Comparison of ENCODE assay signal across 8 cellular contexts in genomic region chr2:229714080-229714735, GRCh38. TPM values are rescaled to one million over a fixed set of nuclear protein-coding genes. Genes with fewer than 3 reads are reported as not detected.
DNase-seq lines count a peak whose midpoint lies in the region; FAIRE-seq and TF ChIP-seq lines count a peak whose summit lies in the region.

A gene with protein sequence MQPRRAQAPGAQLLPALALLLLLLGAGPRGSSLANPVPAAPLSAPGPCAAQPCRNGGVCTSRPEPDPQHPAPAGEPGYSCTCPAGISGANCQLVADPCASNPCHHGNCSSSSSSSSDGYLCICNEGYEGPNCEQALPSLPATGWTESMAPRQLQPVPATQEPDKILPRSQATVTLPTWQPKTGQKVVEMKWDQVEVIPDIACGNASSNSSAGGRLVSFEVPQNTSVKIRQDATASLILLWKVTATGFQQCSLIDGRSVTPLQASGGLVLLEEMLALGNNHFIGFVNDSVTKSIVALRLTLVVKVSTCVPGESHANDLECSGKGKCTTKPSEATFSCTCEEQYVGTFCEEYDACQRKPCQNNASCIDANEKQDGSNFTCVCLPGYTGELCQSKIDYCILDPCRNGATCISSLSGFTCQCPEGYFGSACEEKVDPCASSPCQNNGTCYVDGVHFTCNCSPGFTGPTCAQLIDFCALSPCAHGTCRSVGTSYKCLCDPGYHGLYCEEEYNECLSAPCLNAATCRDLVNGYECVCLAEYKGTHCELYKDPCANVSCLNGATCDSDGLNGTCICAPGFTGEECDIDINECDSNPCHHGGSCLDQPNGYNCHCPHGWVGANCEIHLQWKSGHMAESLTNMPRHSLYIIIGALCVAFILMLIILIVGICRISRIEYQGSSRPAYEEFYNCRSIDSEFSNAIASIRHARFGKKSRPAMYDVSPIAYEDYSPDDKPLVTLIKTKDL (minus strand): TSS chr2:229714555. CDS start chr2:229714423, 132 bp downstream.

- TF ChIP-seq POLR2A in H54 (IDR thresholded peaks at IDR 0.05; ENCODE audit: low read depth, low read length) (peak; percentile 39; the same call in 1 of the 2 replicates), lower leg skin (IDR thresholded peaks at IDR 0.05) (no peak)

- peak within 1 kb of the TSS; percentile 42; the same call in 1 of the 2 replicates for H2AFZ ChIP-seq in MM.1S (ENCODE audit: low read length)

- H3K27me3 ChIP-seq in GM06990 (replicated peaks; ENCODE audit: control insufficient read depth, insufficient read depth, low read length), result peaks cover 2% of the 10 kb centered on the region
- peaks cover 15% of the 10 kb centered on the region for H3K27me3 ChIP-seq in MM.1S (replicated peaks; ENCODE audit: insufficient read depth, low read length)

- TF ChIP-seq CTCF in GM06990 (IDR thresholded peaks at IDR 0.05; ENCODE audit: insufficient read depth, low read length, poor library complexity, severe bottlenecking), result no peak
- no peak for TF ChIP-seq CTCF in MM.1S (IDR thresholded peaks at IDR 0.05; ENCODE audit: low read length)
- TF ChIP-seq CTCF in lower leg skin (IDR thresholded peaks at IDR 0.05), result no peak

- no peaks in the 10 kb centered on the region for H3K9me3 ChIP-seq in MM.1S (replicated peaks; ENCODE audit: insufficient read depth, low read length)

- H3K27ac ChIP-seq in MM.1S (ENCODE audit: low read length) (no peak within 1 kb of the TSS), cingulate gyrus (ENCODE audit: low read depth, low read length) (peak within 1 kb of the TSS; percentile 72)

- intact Hi-C loops in lower leg skin (cut with DNase I; ENCODE audit: low total_unique reads), result no loop called here

- no peaks in the 10 kb centered on the region for H3K9me2 ChIP-seq in MM.1S (replicated peaks; ENCODE audit: insufficient read depth, low read length)

- no peaks in the 10 kb centered on the region for H4K20me1 ChIP-seq in MM.1S (ENCODE audit: insufficient read depth, low read length)

- H3K36me3 ChIP-seq in GM06990 (ENCODE audit: control insufficient read depth, insufficient read depth, low read length) (no peaks in the 10 kb centered on the region), MM.1S (replicated peaks; ENCODE audit: insufficient read depth, low read length) (no peaks in the 10 kb centered on the region)

- H3K4me3 ChIP-seq in GM06990 (replicated peaks; ENCODE audit: low read depth, low read length) (peak within 1 kb of the TSS; percentile 45), MM.1S (ENCODE audit: low read length) (peak within 1 kb of the TSS; percentile 63), lower leg skin (ENCODE audit: low read depth, poor library complexity, severe bottlenecking) (peak within 1 kb of the TSS; percentile 23)

- H3F3A ChIP-seq in MM.1S (ENCODE audit: insufficient read depth, low read length), result no peaks in the 10 kb centered on the region

- no peak for FAIRE-seq in H54 (lab: Jason Lieb, UNC)

- WGBS in lower leg skin, 2 donors, result 2% methylated on average over 45 of the region's 84 CpGs; no CpG with 5 or more reads in 1 of the 2 donors

- no peaks in the 10 kb centered on the region for H3K4me1 ChIP-seq in MM.1S (ENCODE audit: low read length)

- H3K79me2 ChIP-seq in MM.1S (ENCODE audit: low read length), result no peaks in the 10 kb centered on the region

- DNase-seq in GM06990 (ENCODE audit: extremely low read depth, insufficient read length), result peak; percentile 48
- DNase-seq in H54 (ENCODE audit: insufficient read length, low spot score), result peak; percentile 70
- DNase-seq in MM.1S, result peak; percentile 67
- peak in 3 of 4 experiments; percentile 6 to 15 (median 9) for DNase-seq in activated CD4-positive, CD25-positive, alpha-beta regulatory T cell (lab: John Stamatoyannopoulos, UW)
- DNase-seq in lower leg skin (ENCODE audit: low spot score in 2 of 2), result no peak
- peak; percentile 19 for DNase-seq in stimulated activated naive CD4-positive, alpha-beta T cell treated with Interleukin-2 at 50 U/mL for 16 hours (lab: John Stamatoyannopoulos, UW)
- no peak for DNase-seq in NCI-H1048 (lab: John Stamatoyannopoulos, UW)

- no peak within 1 kb of the TSS for H3K9ac ChIP-seq in MM.1S (ENCODE audit: low read length)

- peak within 1 kb of the TSS; percentile 96 for H3K4me2 ChIP-seq in MM.1S (ENCODE audit: low read depth, low read length)

RNA-seq across cellular contexts. Expression of the gene that starts here (rescaled TPM):
- 10 to 100 TPM in 2 of 4 donors, 1 to 10 TPM in 2; 2.8 to 20.1 (median 12.8) TPM for total RNA-seq in lower leg skin

Comparison
In these comparisons a context has a peak if more than half of its experiments do, and no peak if none do; other contexts are left out.
1. DNase-seq: peak in GM06990 (single experiment), H54 (single experiment), MM.1S (single experiment), activated CD4-positive, CD25-positive, alpha-beta regulatory T cell (3 of 4) and stimulated activated naive CD4-positive, alpha-beta T cell treated with Interleukin-2 at 50 U/mL for 16 hours (single experiment); none in lower leg skin (0 of 2) and NCI-H1048 (single experiment).
2. Peak in every context shown above with its lines, with median percentiles within 50 percentile points of each other: H3K4me3 ChIP-seq.